Comparison of ENCODE assay signal across 28 cellular contexts in genomic region chr2:48838029-48838428, GRCh38.
"Had no signal": no experiment of that assay in that cellular context is flagged by ENCODE, and none has a peak within 500 bp of the region (broad histone marks: within the 10 kb centered on the region; RNA-seq: fewer than 3 reads in every experiment).

No MANE protein-coding gene starts in this region.

- H3K36me3 ChIP-seq: MG63, SJSA1 had no signal

- FAIRE-seq: HTR-8/SVneo, RCC 7860 had no signal

- DNase-seq: Karpas-422, KG1, MG63, NCI-H1092, NCI-H1105 treated with DMSO at 0.1 percent for 48 hours, NCI-H1417 treated with DMSO at 0.1 percent for 48 hours, NCI-H146, NCI-H1694 treated with DMSO at 0.1 percent for 48 hours, NCI-H1930, NCI-H2081, NCI-H2107, NCI-H2171, NCI-H226, NCI-H446, NCI-H510A, NCI-H524 treated with DMSO at 0.1 percent for 48 hours, NCI-H69, NCI-H774, Right ventricle myocardium superior, RPMI8226, SIG-M5, SW 1271, T-cell had no signal

- H3K27ac Mint-ChIP-seq: T-cell had no signal

- H3K4me3 ChIP-seq: MG63, SJSA1, SK-N-MC had no signal

- H3K4me1 Mint-ChIP-seq: T-cell had no signal

- H3K27me3 ChIP-seq: MG63, SJSA1 had no signal

- H3K27me3 Mint-ChIP-seq: T-cell had no signal

- H3K27ac ChIP-seq: HL-60, SJSA1, SK-N-MC had no signal

- H3K4me1 ChIP-seq: SJSA1 had no signal

- ATAC-seq: T-cell had no signal

- H3K36me3 Mint-ChIP-seq: T-cell had no signal

- H3K4me3 Mint-ChIP-seq: T-cell had no signal

- H3K9me3 ChIP-seq: MG63, SJSA1 had no signal
